Comparison of ENCODE assay signal across 8 cellular contexts in genomic region chr1:26279598-26280332, GRCh38. TPM values are rescaled to one million over a fixed set of nuclear protein-coding genes. Genes with fewer than 3 reads are reported as not detected.
DNase-seq lines count a peak whose midpoint lies in the region; ATAC-seq and TF ChIP-seq lines count a peak whose summit lies in the region.

SH3BGRL3 (plus strand) TSS chr1:26280086; CDS start chr1:26280156, 70 bp downstream.

- peak within 1 kb of the TSS; percentile 23 for H3K14ac ChIP-seq in neuronal stem cell (ENCODE audit: low read length)

- H3K27me3 ChIP-seq in Karpas-422 (ENCODE audit: low read length), result no peaks in the 10 kb centered on the region
- H3K27me3 ChIP-seq in neuronal stem cell (ENCODE audit: control insufficient read depth in 3 of 3, insufficient read depth in 3 of 3, low read depth in 1 of 3, low read length in 3 of 3), result no peaks in the 10 kb centered on the region

- ATAC-seq in GM21576 (IDR thresholded peaks at IDR 0.05; ENCODE audit: unreplicated experiment), result peak; percentile 48

- no peak within 1 kb of the TSS for H2AFZ ChIP-seq in Karpas-422 (ENCODE audit: low read length)
- peak within 1 kb of the TSS; percentile 97 for H2AFZ ChIP-seq in neuronal stem cell (ENCODE audit: low read length)

- no CpG with 5 or more reads among the region's 65 CpGs for WGBS in neuronal stem cell (ENCODE audit: extremely low coverage in 2 of 2, insufficient read length in 2 of 2, insufficient replicate concordance in 1 of 2), 2 donors

- peak within 1 kb of the TSS; percentile 83 for H3K4me2 ChIP-seq in Karpas-422 (ENCODE audit: low read depth, low read length, poor library complexity, severe bottlenecking)
- peak within 1 kb of the TSS; percentile 95 for H3K4me2 ChIP-seq in neuronal stem cell (ENCODE audit: insufficient read depth, low read length, poor library complexity, severe bottlenecking)

- H3K4me3 ChIP-seq in Karpas-422 (ENCODE audit: low read length), result peak within 1 kb of the TSS; percentile 73
- H3K4me3 ChIP-seq in neuronal stem cell (ENCODE audit: low read length in 2 of 2), result peak within 1 kb of the TSS; percentile 64 to 87

- H4K20me1 ChIP-seq in Karpas-422 (ENCODE audit: insufficient read depth, low read depth, low read length), result no peaks in the 10 kb centered on the region

- H3K36me3 ChIP-seq in Karpas-422 (ENCODE audit: insufficient read depth, low read length) (peaks cover 21% of the 10 kb centered on the region), neuronal stem cell (replicated peaks in 1 of 2; ENCODE audit: control insufficient read depth in 2 of 2, insufficient read depth in 2 of 2, low read length in 2 of 2) (peaks cover 34 to 56% of the 10 kb centered on the region in 2 donors)

- peak within 1 kb of the TSS; percentile 92 for H3K23ac ChIP-seq in neuronal stem cell (ENCODE audit: low read depth, low read length, poor library complexity)

- H3K9ac ChIP-seq in Karpas-422 (ENCODE audit: low read length) (peak within 1 kb of the TSS; percentile 81), neuronal stem cell (ENCODE audit: low read depth, low read length, poor library complexity) (peak within 1 kb of the TSS; percentile 93)

- no peak for TF ChIP-seq CTCF in subcutaneous adipose tissue (IDR thresholded peaks at IDR 0.05; ENCODE audit: low read depth)

- H3K18ac ChIP-seq in neuronal stem cell (ENCODE audit: low read length), result peak within 1 kb of the TSS; percentile 97

- no peaks in the 10 kb centered on the region for H3K9me2 ChIP-seq in Karpas-422 (replicated peaks; ENCODE audit: insufficient read depth, low read length)

- peak within 1 kb of the TSS; percentile 18 for H3K4ac ChIP-seq in neuronal stem cell (ENCODE audit: low read length)

- H3K9me3 ChIP-seq in Karpas-422 (ENCODE audit: low read length) (no peaks in the 10 kb centered on the region), neuronal stem cell (replicated peaks in 1 of 2; ENCODE audit: control insufficient read depth in 2 of 2, insufficient read depth in 1 of 2, low read depth in 1 of 2, low read length in 2 of 2) (no peaks in the 10 kb centered on the region)

- H3K4me1 ChIP-seq in Karpas-422 (ENCODE audit: low read length) (peaks cover 75% of the 10 kb centered on the region), neuronal stem cell (ENCODE audit: control insufficient read depth in 2 of 2, insufficient read depth in 1 of 2, low read depth in 1 of 2, low read length in 2 of 2) (peaks cover 27 to 29% of the 10 kb centered on the region in 2 donors)

- no peak within 1 kb of the TSS for H2BK120ac ChIP-seq in neuronal stem cell (ENCODE audit: low read depth, low read length)

- H4K8ac ChIP-seq in neuronal stem cell (ENCODE audit: low read depth, low read length), result no peak within 1 kb of the TSS

- H3K79me2 ChIP-seq in Karpas-422 (ENCODE audit: low read length), result peaks cover 22% of the 10 kb centered on the region

- H2BK12ac ChIP-seq in neuronal stem cell (ENCODE audit: low read length), result no peak within 1 kb of the TSS

- in situ Hi-C loops in SK-MEL-5 (cut with HindIII; ENCODE audit: low pct_unique_long_range_greater_than_20kb, low sequenced_read_pairs), result no loop called here

- H4K91ac ChIP-seq in neuronal stem cell (ENCODE audit: low read depth, low read length, poor library complexity), result peak within 1 kb of the TSS; percentile 7

- H2BK15ac ChIP-seq in neuronal stem cell (ENCODE audit: low read length), result peak within 1 kb of the TSS; percentile 30

- H2AK5ac ChIP-seq in neuronal stem cell (ENCODE audit: low read depth, low read length), result peak within 1 kb of the TSS; percentile 67

- DNase-seq in DMS53 treated with DMSO at 0.1 percent for 48 hours (lab: John Stamatoyannopoulos, UW; ENCODE audit: unreplicated experiment) (peak; percentile 87), Karpas-422 (peak; percentile 95), SK-MEL-5 (ENCODE audit: low read depth, low spot score) (peak; percentile 72), foreskin melanocyte (peak; percentile 61), neuronal stem cell (ENCODE audit: low spot score) (peak; percentile 74)
- DNase-seq in activated naive CD4-positive, alpha-beta T cell (lab: John Stamatoyannopoulos, UW), result peak; percentile 40 to 78 (median 57)

- H3K79me1 ChIP-seq in neuronal stem cell (ENCODE audit: low read depth, low read length), result peaks cover 10% of the 10 kb centered on the region

- H3K27ac ChIP-seq in Karpas-422 (ENCODE audit: low read length), result peak within 1 kb of the TSS; percentile 98
- H3K27ac ChIP-seq in neuronal stem cell (replicated peaks; ENCODE audit: low read length), result peak within 1 kb of the TSS; percentile 69

- H2BK5ac ChIP-seq in neuronal stem cell (ENCODE audit: low read length), result no peak within 1 kb of the TSS

RNA-seq across cellular contexts. Expression of gene SH3BGRL3, which starts in this region (rescaled TPM):
- total RNA-seq in Karpas-422 (2014; rRNA removed; shearing (Covaris generic); ENCODE audit: low replicate concordance), result 108 and 143 TPM in 2 replicates
- total RNA-seq in SK-MEL-5 (2014; rRNA removed; shearing (Covaris generic)), result 30.7 and 32.8 TPM in 2 replicates
- 74.2 and 77.4 TPM in 2 replicates for polyA plus RNA-seq in SK-MEL-5 (2015; cell fraction: cytosol; rRNA removed)
- 3.7 and 12.8 TPM in 2 replicates for polyA plus RNA-seq in SK-MEL-5 (2015; cell fraction: nucleus; rRNA removed)
- polyA plus RNA-seq in neuronal stem cell (2013, experiment 1 of 2), result 112 TPM
- 106 TPM for polyA plus RNA-seq in neuronal stem cell (2013, experiment 2 of 2)
- total RNA-seq in subcutaneous adipose tissue, result 100 to 1,000 TPM in 2 of 4 donors, 10 to 100 TPM in 2; 59.0 to 137 (median 88.3) TPM

Comparison
In these comparisons a context has a peak if more than half of its experiments do, and no peak if none do; other contexts are left out.
1. Peak in every context shown above with its lines: DNase-seq, ATAC-seq, H3K4me3 ChIP-seq and H3K27ac ChIP-seq.